Comparison of ENCODE assay signal across 21 cellular contexts in genomic region chr13:50073340-50073739, GRCh38. TPM values are rescaled to one million over a fixed set of nuclear protein-coding genes. Genes with fewer than 3 reads are reported as not detected.
DNase-seq lines count a peak whose midpoint lies in the region; ATAC-seq, FAIRE-seq and TF ChIP-seq lines count a peak whose summit lies in the region.
"Had no signal": no experiment of that assay in that cellular context is flagged by ENCODE, and none has a peak within 500 bp of the region (broad histone marks: within the 10 kb centered on the region; RNA-seq: fewer than 3 reads in every experiment).

No MANE protein-coding gene starts in this region.

- no peaks in the 10 kb centered on the region for H3K27me3 ChIP-seq in BLaER1
- no peaks in the 10 kb centered on the region for H3K27me3 ChIP-seq in Loucy (ENCODE audit: insufficient read depth, low read length, poor library complexity, severe bottlenecking)
- no peaks in the 10 kb centered on the region for H3K27me3 ChIP-seq in GM12878 (replicated peaks in 1 of 2; ENCODE audit: control insufficient read depth in 2 of 2, insufficient read depth in 2 of 2, low read length in 1 of 2)
- H3K27me3 ChIP-seq: right lobe of liver had no signal

- TF ChIP-seq EP300 in GM12878 (IDR thresholded peaks at IDR 0.05; ENCODE audit: borderline replicate concordance in 1 of 2, control insufficient read depth in 1 of 2, low read depth in 2 of 2, low read length in 2 of 2) = no peak

- no peak for TF ChIP-seq CTCF in Loucy (conservative IDR thresholded peaks at IDR 0.05; ENCODE audit: low read length)
- TF ChIP-seq CTCF in GM12878 (IDR thresholded peaks at IDR 0.05 in 2 of 3, conservative IDR thresholded peaks at IDR 0.05 in 1 of 3; ENCODE audit: control insufficient read depth in 2 of 3, extremely low read depth in 1 of 3, insufficient read depth in 1 of 3, low read depth in 3 of 3, low read length in 3 of 3) = no peak

- CTCF ChIA-PET in GM12878 (lab: Yijun Ruan, JAX) = interaction anchor here (1.5 to 15.3 kb wide), 2 partner anchors 74 to 97 kb away, joined by 4 to 159 read pairs; partner anchors contain the start of gene TRIM13

- no TSS peak for BruUV-seq in GM12878 (replicated peaks; lab: Mats Ljungman, UMichigan)

- no peak for TF ChIP-seq RAD21 in GM12878 (IDR thresholded peaks at IDR 0.05; ENCODE audit: insufficient read depth, low read depth, low read length)

- no peak overlapping the region for H3K9ac ChIP-seq in BLaER1
- H3K9ac ChIP-seq in Loucy (ENCODE audit: low read depth, low read length, poor library complexity, severe bottlenecking) = peak overlapping the region; percentile 98
- no peak overlapping the region for H3K9ac ChIP-seq in GM12878 (ENCODE audit: control insufficient read depth, insufficient read depth, low read length)
- H3K9ac ChIP-seq: parathyroid adenoma had no signal

- H3F3A ChIP-seq in Loucy (ENCODE audit: low read depth) = no peaks in the 10 kb centered on the region

- H3K79me2 ChIP-seq in Loucy (ENCODE audit: insufficient read depth, low read length) (peaks cover 100% of the 10 kb centered on the region), GM12878 (ENCODE audit: control insufficient read depth, insufficient read depth, low read length) (peaks cover 100% of the 10 kb centered on the region)
- H3K79me2 ChIP-seq: parathyroid adenoma had no signal

- no peaks in the 10 kb centered on the region for H3K9me2 ChIP-seq in Loucy (replicated peaks; ENCODE audit: low read depth, low read length)

- DNase-seq in GM12878 (ENCODE audit: low read depth, low spot score) (no peak), myocyte (ENCODE audit: low read depth) (peak; percentile 33), NCI-H146 treated with DMSO at 0.1 percent for 48 hours (lab: John Stamatoyannopoulos, UW; ENCODE audit: unreplicated experiment) (no peak), NCI-H2196 treated with DMSO at 0.1 percent for 48 hours (lab: John Stamatoyannopoulos, UW; ENCODE audit: unreplicated experiment) (no peak)
- DNase-seq: activated CD4-positive, alpha-beta T cell treated with anti-CD3 and anti-CD28 coated beads, Interleukin-2, amount 50 U/mL, for 4 hours; activated effector memory CD4-positive, alpha-beta T cell treated with Interleukin-2 at 50 U/mL for 16 hours; central memory CD4-positive, alpha-beta T cell; DMS 273 treated with DMSO at 0.1 percent for 48 hours; GDM1; left cardiac atrium; mesendoderm; naive thymus-derived CD4-positive, alpha-beta T cell; NCI-H526; right lobe of liver; T-cell had no signal

- peaks cover 62% of the 10 kb centered on the region for H3K4me1 ChIP-seq in BLaER1
- H3K4me1 ChIP-seq in Loucy (ENCODE audit: insufficient read depth, low read length, poor library complexity, severe bottlenecking) = peaks cover 83% of the 10 kb centered on the region
- peaks cover 8% of the 10 kb centered on the region; the same call in 1 of the 2 replicates for H3K4me1 ChIP-seq in GM12878 (ENCODE audit: control insufficient read depth, insufficient read depth, low read length)
- H3K4me1 ChIP-seq: parathyroid adenoma had no signal

- no peak for ATAC-seq in GM12878
- no peak for ATAC-seq in GM21737 (IDR thresholded peaks at IDR 0.05; ENCODE audit: unreplicated experiment)
- ATAC-seq in HG03108 (IDR thresholded peaks at IDR 0.05; ENCODE audit: unreplicated experiment) = no peak
- ATAC-seq: GM23338; left cardiac atrium; naive thymus-derived CD4-positive, alpha-beta T cell; right lobe of liver; T-cell had no signal

- peaks cover 95% of the 10 kb centered on the region for H4K20me1 ChIP-seq in BLaER1
- H4K20me1 ChIP-seq in Loucy (ENCODE audit: insufficient read depth, low read length, poor library complexity, severe bottlenecking) = peaks cover 99% of the 10 kb centered on the region
- no peaks in the 10 kb centered on the region for H4K20me1 ChIP-seq in GM12878 (ENCODE audit: control insufficient read depth, insufficient read depth)

- SMC1A ChIA-PET in GM12878 (lab: Charles Lee; ENCODE audit: uncharacterized antibody, unreplicated experiment) = interaction anchor here (1.3 to 6.7 kb wide), 3 partner anchors 9 to 75 kb away, joined by 3 to 59 read pairs (median 38); partner anchors contain the start of gene TRIM13

- intact Hi-C loops in GM12878 (cut with micrococcal nuclease; ENCODE audit: unreplicated experiment) = no loop called here

- FAIRE-seq in GM12878 (lab: Jason Lieb, UNC) = no peak

- WGBS in GM12878 (ENCODE audit: insufficient coverage, insufficient replicate concordance, low lambda C conversion rate, missing lambda C conversion rate) = 100% methylated on average over 1 of the region's 1 CpG

- no peak overlapping the region for H3K4me3 ChIP-seq in BLaER1
- H3K4me3 ChIP-seq in Loucy (ENCODE audit: low read length, poor library complexity, severe bottlenecking) = peak overlapping the region; percentile 87
- no peak overlapping the region for H3K4me3 ChIP-seq in GM12878
- H3K4me3 ChIP-seq: GM23338, right lobe of liver had no signal

- H3K9me3 ChIP-seq in BLaER1 (no peaks in the 10 kb centered on the region), Loucy (ENCODE audit: insufficient read depth, low read depth, low read length) (no peaks in the 10 kb centered on the region), GM12878 (replicated peaks; ENCODE audit: control insufficient read depth, insufficient read depth, low read length) (no peaks in the 10 kb centered on the region)
- H3K9me3 ChIP-seq: right lobe of liver had no signal

- H3K27ac ChIP-seq in BLaER1 (no peak overlapping the region), GM12878 (ENCODE audit: control insufficient read depth, insufficient read depth) (peak overlapping the region; percentile 0; the same call in 1 of the 2 replicates)
- H3K27ac ChIP-seq: parathyroid adenoma, right lobe of liver had no signal

- H2AFZ ChIP-seq in Loucy (ENCODE audit: low read length) (no peak overlapping the region), GM12878 (ENCODE audit: control insufficient read depth, low read depth, low read length) (no peak overlapping the region)
- H2AFZ ChIP-seq: GM23338, parathyroid adenoma had no signal

- H3K4me2 ChIP-seq in BLaER1 (0 out of 2 replicates have a peak overlapping the region, but pooled peaks have one; percentile 1), Loucy (ENCODE audit: low read depth, low read length, poor library complexity, severe bottlenecking) (peak overlapping the region; percentile 81), GM12878 (ENCODE audit: control insufficient read depth, insufficient read depth) (no peak overlapping the region; the same call in 1 of the 2 replicates)
- H3K4me2 ChIP-seq: GM23338 had no signal

- in situ Hi-C loops in GM12878 (cut with MboI) = no loop called here

- H3K36me3 ChIP-seq in BLaER1 = peaks cover 38% of the 10 kb centered on the region
- peaks cover 57% of the 10 kb centered on the region for H3K36me3 ChIP-seq in Loucy (ENCODE audit: insufficient read depth, low read length)
- H3K36me3 ChIP-seq in GM12878 (ENCODE audit: control insufficient read depth in 2 of 2, insufficient read depth in 2 of 2, low read length in 1 of 2) = peaks cover 0 to 4% of the 10 kb centered on the region in 2 experiments; a peak in 1 of 4 replicates
- H3K36me3 ChIP-seq: right lobe of liver had no signal

- RAD21 ChIA-PET in GM12878 (lab: Charles Lee; ENCODE audit: unreplicated experiment) = interaction anchor here (0.8 to 1.1 kb wide), 3 partner anchors 9 to 97 kb away, joined by 3 to 7 read pairs (median 5); partner anchors contain the start of gene TRIM13

- POLR2A ChIA-PET in GM12878 (lab: Charles Lee) = no interaction called here

- no peak for TF ChIP-seq POLR2A in GM12878 (IDR thresholded peaks at IDR 0.05; ENCODE audit: low read depth, low read length)

TF ChIP-seq in GM12878, 131 proteins besides CTCF, POLR2A, EP300 and RAD21:
- TF ChIP-seq, protein P1, sequence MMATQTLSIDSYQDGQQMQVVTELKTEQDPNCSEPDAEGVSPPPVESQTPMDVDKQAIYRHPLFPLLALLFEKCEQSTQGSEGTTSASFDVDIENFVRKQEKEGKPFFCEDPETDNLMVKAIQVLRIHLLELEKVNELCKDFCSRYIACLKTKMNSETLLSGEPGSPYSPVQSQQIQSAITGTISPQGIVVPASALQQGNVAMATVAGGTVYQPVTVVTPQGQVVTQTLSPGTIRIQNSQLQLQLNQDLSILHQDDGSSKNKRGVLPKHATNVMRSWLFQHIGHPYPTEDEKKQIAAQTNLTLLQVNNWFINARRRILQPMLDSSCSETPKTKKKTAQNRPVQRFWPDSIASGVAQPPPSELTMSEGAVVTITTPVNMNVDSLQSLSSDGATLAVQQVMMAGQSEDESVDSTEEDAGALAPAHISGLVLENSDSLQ (IDR thresholded peaks at IDR 0.05) = no peak
TF ChIP-seq in GM12878: peak in this region for 0.

RNA-seq across cellular contexts. Expression of gene KCNRG, which starts 58.1 kb away (rescaled TPM):
- total RNA-seq in GM12878 (2013; cell fraction: nucleolus; rRNA removed) = 4.7 and 6.5 TPM in 2 replicates
- 0.62 and 1.6 TPM in 2 replicates for total RNA-seq in GM12878 (2014; rRNA removed)
- 1.4 and 1.6 TPM in 2 replicates for total RNA-seq in GM12878 (2014; rRNA removed; fragmentation: Illumina TruSeq; extraction: Trizol)
- 0.27 and 0.44 TPM in 2 replicates for total RNA-seq in GM12878 (2021)
- 0.37 TPM for polyA plus RNA-seq in GM12878 (2011; ENCODE audit: low read depth)
- 1.2 and 1.5 TPM in 2 replicates for polyA plus RNA-seq in GM12878 (2011; rRNA removed)
- polyA plus RNA-seq in GM12878 (2011; cell fraction: cytosol; rRNA removed) = 0.70 and 1.2 TPM in 2 replicates
- 0.85 and 0.95 TPM in 2 replicates for polyA plus RNA-seq in GM12878 (2011; cell fraction: nucleus; rRNA removed)
- 0.49 and 0.54 TPM in 2 replicates for polyA plus RNA-seq in GM12878 (2012)
- 1.0 and 2.1 TPM in 2 replicates for polyA plus RNA-seq in GM12878 (2014; fragmentation: Illumina TruSeq; extraction: Trizol)
- polyA plus RNA-seq in GM12878 (2014; fragmentation: Nextera tagmentation; extraction: Ambion mirVana) = under 1 TPM; 0.45 to 0.53 TPM
- polyA plus RNA-seq in GM12878 (2014; rRNA removed) = 1.1 and 1.4 TPM in 2 replicates
- polyA plus RNA-seq in GM12878 (2016; fragmentation: Nextera tagmentation; extraction: Ambion mirVana) = under 1 TPM; 0.37 to 0.40 TPM
- 6.0 and 7.4 TPM in 2 replicates for polyA minus RNA-seq in GM12878 (2011; rRNA and poly(A)+ RNA removed)
- 0.94 and 1.2 TPM in 2 replicates for polyA minus RNA-seq in GM12878 (2011; cell fraction: cytosol; rRNA and poly(A)+ RNA removed)
- polyA minus RNA-seq in GM12878 (2011; cell fraction: nucleus; rRNA and poly(A)+ RNA removed) = 2.4 and 3.1 TPM in 2 replicates
- total RNA-seq in myocyte = 2.8 TPM in 1 of 2 replicates, not detected in the other
- 0.64 TPM for polyA plus RNA-seq in myocyte (2012)
- total RNA-seq: GM23338 had no signal
